In genomic region chr9:37034320-37034937, GRCh38 we compare ENCODE assay signal across 8 cellular contexts. TPM values are rescaled to one million over a fixed set of nuclear protein-coding genes. Genes with fewer than 3 reads are reported as not detected.
DNase-seq lines count a peak whose midpoint lies in the region; ATAC-seq and TF ChIP-seq lines count a peak whose summit lies in the region.

No MANE protein-coding gene starts in this region.

- peak overlapping the region; percentile 97 for H3K4me2 ChIP-seq in Karpas-422 (ENCODE audit: low read depth, low read length, poor library complexity, severe bottlenecking)
- H3K4me2 ChIP-seq in PC-9 = no peak overlapping the region

- H3K27ac Mint-ChIP-seq in activated CD4-positive, alpha-beta memory T cell treated with anti-CD3 and anti-CD28 coated beads for 36 hours = no peak overlapping the region

- peak overlapping the region; percentile 72 for H3K4me3 Mint-ChIP-seq in activated CD4-positive, alpha-beta memory T cell treated with anti-CD3 and anti-CD28 coated beads for 36 hours

- CTCF ChIA-PET in activated CD4-positive, alpha-beta memory T cell treated with anti-CD3 and anti-CD28 coated beads for 36 hours (lab: Charles Lee) = no interaction called here
- CTCF ChIA-PET in PC-9 (lab: Charles Lee) = no interaction called here

- no peak; the same call in 1 of the 2 replicates for TF ChIP-seq CTCF in PC-9 (conservative IDR thresholded peaks at IDR 0.05)

- H3K9me3 Mint-ChIP-seq in activated CD4-positive, alpha-beta memory T cell treated with anti-CD3 and anti-CD28 coated beads for 36 hours = no peaks in the 10 kb centered on the region

- DNase-seq in DMS 273 treated with DMSO at 0.1 percent for 48 hours (lab: John Stamatoyannopoulos, UW) = peak; percentile 9
- DNase-seq in Karpas-422 = peak; percentile 92
- peak; percentile 51 for DNase-seq in activated CD4-positive, alpha-beta memory T cell treated with anti-CD3 and anti-CD28 coated beads for 36 hours
- DNase-seq in PC-9 = no peak

- POLR2A ChIA-PET in activated CD4-positive, alpha-beta memory T cell treated with anti-CD3 and anti-CD28 coated beads for 36 hours (lab: Charles Lee) = interaction anchor here (0.6 kb wide), 1 partner anchor 250 kb away, joined by 3 read pairs; no protein-coding TSS in a partner anchor
- POLR2A ChIA-PET in PC-9 (lab: Charles Lee; ENCODE audit: unreplicated experiment) = no interaction called here

- H3K4me3 ChIP-seq in Karpas-422 (ENCODE audit: low read length) (peak overlapping the region; percentile 83), iPS-18c (ENCODE audit: insufficient read depth, low read depth, low read length) (peak overlapping the region; percentile 62; the same call in 1 of the 2 replicates), thymus (ENCODE audit: low read length) (peak overlapping the region; percentile 32), PC-9 (no peak overlapping the region)

- H3K36me3 Mint-ChIP-seq in activated CD4-positive, alpha-beta memory T cell treated with anti-CD3 and anti-CD28 coated beads for 36 hours = peaks cover 5% of the 10 kb centered on the region

- H3K4me1 ChIP-seq in Karpas-422 (ENCODE audit: low read length) (peaks cover 70% of the 10 kb centered on the region), thymus (ENCODE audit: control insufficient read depth, insufficient read depth, low read length) (peaks cover 18% of the 10 kb centered on the region), PC-9 (replicated peaks; ENCODE audit: insufficient read depth) (no peaks in the 10 kb centered on the region)

- H3F3A ChIP-seq in PC-9 (ENCODE audit: insufficient read depth, low read depth) = no peaks in the 10 kb centered on the region

- peak overlapping the region; percentile 92 for H3K9ac ChIP-seq in Karpas-422 (ENCODE audit: low read length)

- no peaks in the 10 kb centered on the region for H3K9me3 ChIP-seq in Karpas-422 (ENCODE audit: low read length)
- no peaks in the 10 kb centered on the region for H3K9me3 ChIP-seq in iPS-18c (ENCODE audit: control insufficient read depth, insufficient read depth, low read length)
- H3K9me3 ChIP-seq in thymus (ENCODE audit: control insufficient read depth) = no peaks in the 10 kb centered on the region
- H3K9me3 ChIP-seq in PC-9 (ENCODE audit: insufficient read depth, low read depth) = no peaks in the 10 kb centered on the region

- WGBS in thymus = under 1% methylated on average over 55 of the region's 55 CpGs

- H4K20me1 ChIP-seq in Karpas-422 (ENCODE audit: insufficient read depth, low read depth, low read length) = peaks cover 11% of the 10 kb centered on the region; the same call in 1 of the 2 replicates
- H4K20me1 ChIP-seq in PC-9 (ENCODE audit: insufficient read depth) = no peaks in the 10 kb centered on the region

- peak overlapping the region; percentile 92 for H3K27ac ChIP-seq in Karpas-422 (ENCODE audit: low read length)
- H3K27ac ChIP-seq in thymus (ENCODE audit: low read depth) = no peak overlapping the region
- H3K27ac ChIP-seq in PC-9 = no peak overlapping the region

- peaks cover 38% of the 10 kb centered on the region for H3K4me1 Mint-ChIP-seq in activated CD4-positive, alpha-beta memory T cell treated with anti-CD3 and anti-CD28 coated beads for 36 hours (ENCODE audit: low read depth)

- ATAC-seq in GM19035 (IDR thresholded peaks at IDR 0.05; ENCODE audit: unreplicated experiment) (peak; percentile 31), GM19467 (IDR thresholded peaks at IDR 0.05; ENCODE audit: unreplicated experiment) (no peak)

- peaks cover 85% of the 10 kb centered on the region for H3K27me3 Mint-ChIP-seq in activated CD4-positive, alpha-beta memory T cell treated with anti-CD3 and anti-CD28 coated beads for 36 hours

- peak overlapping the region; percentile 68; the same call in 1 of the 2 replicates for H2AFZ ChIP-seq in Karpas-422 (ENCODE audit: low read length)
- no peak overlapping the region for H2AFZ ChIP-seq in PC-9

- H3K79me2 ChIP-seq in Karpas-422 (ENCODE audit: low read length) (peaks cover 51% of the 10 kb centered on the region), PC-9 (ENCODE audit: low read depth) (no peaks in the 10 kb centered on the region)

- H3K36me3 ChIP-seq in Karpas-422 (ENCODE audit: insufficient read depth, low read length) (no peaks in the 10 kb centered on the region), thymus (ENCODE audit: control insufficient read depth, insufficient read depth) (no peaks in the 10 kb centered on the region), PC-9 (ENCODE audit: low read depth) (no peaks in the 10 kb centered on the region)

- H3K9me2 ChIP-seq in Karpas-422 (replicated peaks; ENCODE audit: insufficient read depth, low read length) (no peaks in the 10 kb centered on the region), PC-9 (ENCODE audit: insufficient read depth) (no peaks in the 10 kb centered on the region)

- intact Hi-C loops in activated CD4-positive, alpha-beta memory T cell treated with anti-CD3 and anti-CD28 coated beads for 36 hours (cut with micrococcal nuclease) = loop anchor here (2.0 to 5.0 kb wide), 2 partner anchors 44 to 268 kb away; no protein-coding TSS in a partner anchor
- intact Hi-C loops in PC-9 (cut with micrococcal nuclease; ENCODE audit: unreplicated experiment) = no loop called here

- BruUV-seq in PC-9 (replicated peaks; lab: Mats Ljungman, UMichigan) = no TSS peak

- H3K27me3 ChIP-seq in Karpas-422 (ENCODE audit: low read length) (no peaks in the 10 kb centered on the region), thymus (ENCODE audit: control insufficient read depth, insufficient read depth) (peaks cover 92% of the 10 kb centered on the region), PC-9 (ENCODE audit: insufficient read depth, low read depth) (peaks cover 5% of the 10 kb centered on the region; the same call in 1 of the 2 replicates)

RNA-seq across cellular contexts. Expression of gene PAX5, which starts 0.4 kb away (rescaled TPM):
- 88.9 and 93.3 TPM in 2 replicates for total RNA-seq in Karpas-422 (2014; rRNA removed; shearing (Covaris generic); ENCODE audit: low replicate concordance)
- total RNA-seq in activated CD4-positive, alpha-beta memory T cell treated with anti-CD3 and anti-CD28 coated beads for 36 hours = under 1 TPM; 0.12 to 0.15 TPM
- 1.6 TPM for polyA plus RNA-seq in thymus
- total RNA-seq in PC-9 (2021) = not detected in 2 replicates

Comparison
In these comparisons a context has a peak if more than half of its experiments do, and no peak if none do; other contexts are left out.
1. DNase-seq: peak in DMS 273 treated with DMSO at 0.1 percent for 48 hours (single experiment), Karpas-422 (single experiment) and activated CD4-positive, alpha-beta memory T cell treated with anti-CD3 and anti-CD28 coated beads for 36 hours (single experiment); none in PC-9 (0 of 2).
2. RNA of gene PAX5, which starts 0.4 kb away (total RNA-seq): 88.9 to 93.3 TPM in Karpas-422; 0.12 to 0.15 TPM in activated CD4-positive, alpha-beta memory T cell treated with anti-CD3 and anti-CD28 coated beads for 36 hours and not detected in PC-9; every median in the first group is over 10 times any median in the second.